ENCODE assay signal across 9 cellular contexts in the genomic region with DNA sequence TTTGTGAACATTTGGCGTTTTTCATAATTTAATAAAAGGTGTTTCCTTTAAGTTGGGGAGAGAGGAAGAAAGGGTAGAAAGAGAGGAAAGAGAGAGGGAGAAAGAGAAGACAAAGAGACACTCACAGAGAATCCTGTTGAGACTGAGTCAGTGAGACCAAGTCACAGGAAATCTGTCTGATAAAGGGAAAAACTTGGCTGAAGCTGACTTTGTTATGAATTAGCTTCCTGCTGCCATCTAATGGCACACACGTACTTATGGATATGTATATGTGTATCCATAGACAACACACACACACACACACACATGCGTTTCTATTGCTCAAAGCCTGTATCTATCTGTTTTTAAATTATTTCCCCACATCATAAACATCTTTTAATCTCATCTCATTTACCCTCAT. TPM values are rescaled to one million over a fixed set of nuclear protein-coding genes. Genes with fewer than 3 reads are reported as not detected.
DNase-seq lines count a peak whose midpoint lies in the region; ATAC-seq and TF ChIP-seq lines count a peak whose summit lies in the region.
"Had no signal": no experiment of that assay in that cellular context is flagged by ENCODE, and none has a peak within 500 bp of the region (broad histone marks: within the 10 kb centered on the region; RNA-seq: fewer than 3 reads in every experiment).

No MANE protein-coding gene starts in this region.

- DNase-seq in ELR (ENCODE audit: low read depth), result peak; percentile 81
- DNase-seq in amniotic epithelial cell (ENCODE audit: low read depth), result peak; percentile 82
- peak in 1 of 3 donors; percentile 26 for DNase-seq in mucosa of descending colon
- no peak for DNase-seq in lower lobe of right lung
- DNase-seq in NCI-H774 (lab: John Stamatoyannopoulos, UW), result no peak

- H3K9me2 ChIP-seq in Loucy (replicated peaks; ENCODE audit: low read depth, low read length), result no peaks in the 10 kb centered on the region

- H3K79me2 ChIP-seq in Loucy (ENCODE audit: insufficient read depth, low read length), result no peaks in the 10 kb centered on the region

- H3K27me3 ChIP-seq in Loucy (ENCODE audit: insufficient read depth, low read length, poor library complexity, severe bottlenecking) (no peaks in the 10 kb centered on the region), lower lobe of right lung (ENCODE audit: low read depth) (no peaks in the 10 kb centered on the region)

- no peak overlapping the region for H3K4me3 ChIP-seq in Loucy (ENCODE audit: low read length, poor library complexity, severe bottlenecking)
- no peak overlapping the region for H3K4me3 ChIP-seq in mucosa of descending colon
- no peak overlapping the region for H3K4me3 ChIP-seq in lower lobe of right lung
- H3K4me3 ChIP-seq: skin epidermis had no signal

- H3K9me3 ChIP-seq in Loucy (ENCODE audit: insufficient read depth, low read depth, low read length) (no peaks in the 10 kb centered on the region), mucosa of descending colon (no peaks in the 10 kb centered on the region), lower lobe of right lung (no peaks in the 10 kb centered on the region)

- no peak overlapping the region for H2AFZ ChIP-seq in Loucy (ENCODE audit: low read length)

- no peak overlapping the region for H3K9ac ChIP-seq in Loucy (ENCODE audit: low read depth, low read length, poor library complexity, severe bottlenecking)

- H3F3A ChIP-seq in Loucy (ENCODE audit: low read depth), result no peaks in the 10 kb centered on the region

- no peaks in the 10 kb centered on the region for H3K36me3 ChIP-seq in Loucy (ENCODE audit: insufficient read depth, low read length)
- no peaks in the 10 kb centered on the region for H3K36me3 ChIP-seq in mucosa of descending colon (ENCODE audit: low read depth)
- no peaks in the 10 kb centered on the region for H3K36me3 ChIP-seq in lower lobe of right lung

- intact Hi-C loops in mucosa of descending colon (cut with DNase I, micrococcal nuclease), result no loop called here
- intact Hi-C loops in lower lobe of right lung (cut with DNase I), result no loop called here

- no peaks in the 10 kb centered on the region for H4K20me1 ChIP-seq in Loucy (ENCODE audit: insufficient read depth, low read length, poor library complexity, severe bottlenecking)

- H3K4me1 ChIP-seq in Loucy (ENCODE audit: insufficient read depth, low read length, poor library complexity, severe bottlenecking), result no peaks in the 10 kb centered on the region
- H3K4me1 ChIP-seq in mucosa of descending colon (ENCODE audit: low read depth), result no peaks in the 10 kb centered on the region
- no peaks in the 10 kb centered on the region for H3K4me1 ChIP-seq in lower lobe of right lung

- no peak overlapping the region for H3K27ac ChIP-seq in lower lobe of right lung
- H3K27ac ChIP-seq: HL-60, skin epidermis had no signal

- peak; percentile 51 for TF ChIP-seq CTCF in Loucy (conservative IDR thresholded peaks at IDR 0.05; ENCODE audit: low read length)
- TF ChIP-seq CTCF in mucosa of descending colon (IDR thresholded peaks at IDR 0.05), result no peak
- no peak for TF ChIP-seq CTCF in lower lobe of right lung (IDR thresholded peaks at IDR 0.05)

- no peak overlapping the region for H3K4me2 ChIP-seq in Loucy (ENCODE audit: low read depth, low read length, poor library complexity, severe bottlenecking)

- peak; percentile 33 for ATAC-seq in mucosa of descending colon
- ATAC-seq in lower lobe of right lung, result no peak
- no peak for ATAC-seq in activated CD4-positive, CD25-positive, alpha-beta regulatory T cell treated with anti-CD3 and anti-CD28 coated beads, Interleukin-2, amount 50 U/mL, for 24 hours

RNA-seq across cellular contexts. Expression of a gene that starts 42.5 kb away (rescaled TPM):
- total RNA-seq in mucosa of descending colon (10 to 100 TPM in 1 of 3 donors, 1 to 10 TPM in 2; 4.8 to 11.3 (median 8.9) TPM), lower lobe of right lung (13.6 TPM)

RNA-seq across cellular contexts. Expression of a gene that starts 55.6 kb away (rescaled TPM):
- 10 to 100 TPM; 22.0 to 33.2 (median 31.4) TPM for total RNA-seq in mucosa of descending colon
- total RNA-seq in lower lobe of right lung, result 38.4 TPM

Comparison
In these comparisons a context has a peak if more than half of its experiments do, and no peak if none do; other contexts are left out.
1. DNase-seq: peak in ELR (single experiment) and amniotic epithelial cell (single experiment); none in lower lobe of right lung (single experiment) and NCI-H774 (single experiment).